In the genomic region with DNA sequence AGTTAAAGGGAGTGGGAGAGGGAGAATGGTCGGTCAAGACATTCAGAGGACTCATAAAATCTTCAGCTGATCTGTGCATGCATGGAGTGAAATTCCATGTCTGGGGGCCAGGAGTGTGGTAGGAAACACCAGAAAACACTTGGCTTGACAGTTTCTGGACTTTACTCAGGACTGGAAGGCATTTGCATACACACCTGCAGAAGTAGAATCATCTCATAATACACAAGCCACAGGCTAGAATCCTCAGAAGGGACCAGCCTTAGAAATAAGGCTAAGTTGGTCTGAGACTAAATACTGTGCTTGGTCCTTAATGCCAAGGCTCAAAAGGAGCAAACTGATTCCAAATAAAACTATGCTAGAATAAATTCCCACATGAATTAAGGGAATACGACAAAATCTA, we compare ENCODE assay signal across 23 cellular contexts.
"Had no signal": no experiment of that assay in that cellular context is flagged by ENCODE, and none has a peak within 500 bp of the region (broad histone marks: within the 10 kb centered on the region; RNA-seq: fewer than 3 reads in every experiment).

No MANE protein-coding gene starts in this region.

- H3K27me3 ChIP-seq: colonic mucosa, foreskin keratinocyte, gastroesophageal sphincter, heart left ventricle, hepatocyte, left lung had no signal

- H3K36me3 ChIP-seq: colonic mucosa, gastroesophageal sphincter, heart left ventricle, left lung, lower lobe of right lung had no signal

- H3K4me3 ChIP-seq: colonic mucosa, gastroesophageal sphincter, heart left ventricle, hepatocyte, left lung, lower lobe of right lung had no signal

- H3K27ac ChIP-seq: colonic mucosa, epithelial cell of prostate, foreskin keratinocyte, gastroesophageal sphincter, heart left ventricle, hepatocyte, left lung, lower lobe of right lung had no signal

- H3K9me3 ChIP-seq: colonic mucosa, lower lobe of right lung had no signal

- DNase-seq: colonic mucosa; cortex of kidney; effector CD8-positive, alpha-beta T cell; effector memory CD8-positive, alpha-beta T cell; endodermal cell; erythroblast; foreskin keratinocyte; heart left ventricle; hypothalamus; immature natural killer cell; islet precursor cell; kidney; kidney glomerular epithelial cell; left lung; left ventricle myocardium superior; lower lobe of right lung; mesendoderm; midbrain; naive B cell had no signal

- ATAC-seq: effector memory CD8-positive, alpha-beta T cell; esophagus mucosa; foreskin keratinocyte; gastroesophageal sphincter; heart left ventricle; left lung; left ventricle myocardium superior; lower lobe of right lung had no signal

- H3K4me1 ChIP-seq: colonic mucosa, foreskin keratinocyte, gastroesophageal sphincter, left lung, lower lobe of right lung had no signal
